Comparison of ENCODE assay signal across 1 cellular context in the genomic region with DNA sequence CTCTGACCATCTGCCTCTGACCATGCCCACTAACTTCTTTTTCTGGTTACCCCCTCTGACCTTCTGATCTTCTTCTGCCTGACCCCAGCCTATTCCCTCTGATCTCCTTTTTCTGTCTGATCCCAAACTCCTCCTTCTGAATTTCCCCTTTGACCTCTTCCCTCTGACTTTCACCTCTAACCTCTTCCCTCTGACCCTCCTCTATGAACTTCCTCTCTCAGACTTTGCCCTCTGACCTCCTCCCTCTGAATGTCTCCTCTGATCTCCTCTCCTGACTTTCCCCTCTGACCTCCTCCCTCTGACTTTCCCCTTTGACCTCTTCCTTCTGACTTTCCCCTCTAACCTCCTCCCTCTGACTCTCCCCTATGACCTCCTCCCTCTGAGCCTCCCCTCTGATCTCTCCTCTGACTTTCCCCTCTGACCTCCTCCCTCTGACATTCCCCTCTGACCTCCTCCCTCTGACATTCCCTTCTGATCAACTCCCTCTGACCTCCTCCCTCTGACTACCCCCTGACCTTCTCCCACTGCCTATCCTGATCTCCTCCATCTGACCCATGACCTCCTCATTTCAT.
TF ChIP-seq lines count a peak whose summit lies in the region.

No MANE protein-coding gene starts in this region.

TF ChIP-seq in GM12878, 131 proteins besides CTCF, POLR2A, EP300 and RAD21 (continued from another document):
- TF ChIP-seq NBN (IDR thresholded peaks at IDR 0.05) (0 out of 2 replicates have a peak, but pooled peaks have one; percentile 54), NR2F1 (conservative IDR thresholded peaks at IDR 0.05) (peak; percentile 51; the same call in 1 of the 2 replicates), NR2C1 (IDR thresholded peaks at IDR 0.05) (peak; percentile 72)
